ENCODE assay signal across 8 cellular contexts in the genomic region with DNA sequence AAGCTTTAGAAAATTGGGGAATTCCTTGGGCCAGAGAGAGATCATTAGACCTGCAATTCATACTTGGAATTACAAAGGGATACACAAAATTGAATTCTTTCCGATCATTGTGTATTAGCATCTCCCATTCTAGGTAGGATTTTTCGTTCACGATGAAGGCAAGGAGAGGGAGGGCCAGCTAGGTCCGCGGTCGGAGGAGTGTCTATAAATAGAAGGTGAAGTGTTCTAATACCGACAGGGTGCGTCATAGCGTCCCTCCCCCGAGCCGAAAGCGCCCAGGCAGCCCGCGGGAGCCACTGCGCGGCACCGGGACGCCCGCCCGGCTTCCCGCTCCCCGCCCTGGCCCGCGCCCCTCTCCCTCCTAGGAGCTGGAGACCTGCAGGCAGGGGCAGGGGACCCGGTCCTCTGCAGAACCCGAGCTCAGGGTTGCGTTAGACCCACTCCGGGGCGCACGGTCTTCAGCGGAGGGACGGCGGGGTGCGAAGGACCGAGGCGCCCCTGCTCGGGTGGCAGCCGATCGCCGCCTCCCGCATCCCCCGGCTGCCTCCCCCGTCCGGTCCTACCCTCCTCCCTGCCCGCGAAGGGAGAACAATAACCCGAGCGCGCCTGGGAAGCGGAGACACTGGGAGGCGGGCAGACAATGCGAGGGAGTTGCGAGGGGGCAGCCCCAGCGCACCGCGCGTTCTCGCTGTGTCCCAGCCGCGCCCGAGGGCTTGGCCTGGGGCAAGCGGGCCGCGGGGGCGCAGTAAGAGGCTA.
A peak's percentile ranks its signal among the peaks of the same experiment; 100 is the strongest.
DNase-seq lines count a peak whose midpoint lies in the region; TF ChIP-seq lines count a peak whose summit lies in the region.

No MANE protein-coding gene starts in this region.

- CTCF ChIA-PET in RWPE1 (lab: Yijun Ruan, JAX), result interaction anchor here (0.8 to 1.5 kb wide), 4 partner anchors 17 to 113 kb away, joined by 3 to 4 read pairs (median 4); no protein-coding TSS in a partner anchor

- POLR2A ChIA-PET in RWPE1 (lab: Yijun Ruan, JAX; ENCODE audit: low non-redundant PET), result interaction anchor here (1.0 kb wide), 1 partner anchor 114 kb away, joined by 5 read pairs; the partner anchor contains the start of gene SERTAD2

- peak overlapping the region; percentile 96 for H3K27ac ChIP-seq in RWPE1
- peak overlapping the region; percentile 86 for H3K27ac ChIP-seq in substantia nigra (ENCODE audit: low read depth, low read length, poor library complexity, severe bottlenecking)

- no peaks in the 10 kb centered on the region for H3K36me3 ChIP-seq in neuron (ENCODE audit: insufficient read depth, low read length)

- H3K4me1 ChIP-seq in neuron (ENCODE audit: insufficient read depth, low read length), result peaks cover 13% of the 10 kb centered on the region

- DNase-seq in G401 (ENCODE audit: low spot score) (peak; percentile 95), GOT3 (lab: John Stamatoyannopoulos, UW) (peak; percentile 49), Kasumi-1 (lab: John Stamatoyannopoulos, UW) (peak; percentile 67 to 77), RWPE1 (ENCODE audit: low spot score) (peak; percentile 85), activated gamma-delta T cell (lab: John Stamatoyannopoulos, UW) (peak; percentile 49), foreskin fibroblast (peak; percentile 90 to 96), substantia nigra (lab: John Stamatoyannopoulos, UW) (peak; percentile 40 to 95 (median 79))

- peak overlapping the region; percentile 62 to 63 for H3K4me3 ChIP-seq in foreskin fibroblast (ENCODE audit: low read depth in 1 of 2, low read length in 2 of 2)
- H3K4me3 ChIP-seq in neuron (ENCODE audit: low read length), result peak overlapping the region; percentile 56

- in situ Hi-C loops in G401 (cut with HindIII; ENCODE audit: low sequenced_read_pairs), result no loop called here

- no peaks in the 10 kb centered on the region for H3K9me3 ChIP-seq in neuron (ENCODE audit: low read length)

- peak overlapping the region; percentile 96 for H2AFZ ChIP-seq in neuron (ENCODE audit: low read depth, low read length)

- H3K27me3 ChIP-seq in neuron (ENCODE audit: insufficient read depth, low read length), result no peaks in the 10 kb centered on the region

- TF ChIP-seq CTCF in RWPE1 (conservative IDR thresholded peaks at IDR 0.05; ENCODE audit: low read depth) (no peak), foreskin fibroblast (IDR thresholded peaks at IDR 0.05; ENCODE audit: low read depth, low read length) (no peak)

Comparison
In these comparisons a context has a peak if more than half of its experiments do, and no peak if none do; other contexts are left out.
1. Peak in every context shown above with its lines: DNase-seq, H3K4me3 ChIP-seq and H3K27ac ChIP-seq.